ENCODE assay signal across 16 cellular contexts in the genomic region with DNA sequence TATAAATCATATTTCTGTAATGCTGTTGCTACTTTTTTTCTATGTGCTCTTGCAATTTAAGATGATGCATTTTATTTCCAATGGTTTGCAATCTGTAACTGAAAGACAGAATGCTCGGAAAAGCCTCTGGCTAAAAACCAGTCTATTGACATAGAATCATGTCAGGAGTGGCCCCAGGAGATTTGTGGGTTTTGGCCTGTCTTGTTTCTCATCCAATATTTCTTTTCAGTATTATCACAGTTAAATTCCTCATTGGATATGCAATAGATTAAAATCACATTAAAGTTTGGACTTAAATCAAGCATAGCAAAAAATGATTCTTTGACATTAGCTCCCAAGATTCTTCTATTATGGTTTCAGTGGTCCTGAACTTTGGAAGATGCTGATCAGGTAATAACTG. TPM values are rescaled to one million over a fixed set of nuclear protein-coding genes. Genes with fewer than 3 reads are reported as not detected.
DNase-seq lines count a peak whose midpoint lies in the region; ATAC-seq and TF ChIP-seq lines count a peak whose summit lies in the region.
"Had no signal": no experiment of that assay in that cellular context is flagged by ENCODE, and none has a peak within 500 bp of the region (broad histone marks: within the 10 kb centered on the region; RNA-seq: fewer than 3 reads in every experiment).

No MANE protein-coding gene starts in this region.

- H3K36me3 ChIP-seq in HEK293 (ENCODE audit: control insufficient read depth in 2 of 2, insufficient read depth in 1 of 2, low read length in 2 of 2): no peaks in the 10 kb centered on the region
- H3K36me3 ChIP-seq in H7 (replicated peaks; ENCODE audit: control insufficient read depth, insufficient read depth, low read length): no peaks in the 10 kb centered on the region
- H3K36me3 ChIP-seq: gastroesophageal sphincter, upper lobe of left lung had no signal

- H3K27me3 Mint-ChIP-seq in WTC11 (ENCODE audit: low read depth): no peaks in the 10 kb centered on the region
- H3K27me3 Mint-ChIP-seq in stimulated activated memory B cell treated with anti-CD40 and anti-IgM and Interleukin-4, amounts not matched to agents 10 μg/mL and 1 μg/mL and 100 μg/mL, for 72 hours: no peaks in the 10 kb centered on the region

- no peaks in the 10 kb centered on the region for H3K27me3 ChIP-seq in H7 (ENCODE audit: control insufficient read depth, insufficient read depth, low read length)
- H3K27me3 ChIP-seq: gastroesophageal sphincter, upper lobe of left lung had no signal

- peaks cover 88% of the 10 kb centered on the region for H3K4me1 Mint-ChIP-seq in WTC11
- H3K4me1 Mint-ChIP-seq in stimulated activated memory B cell treated with anti-CD40 and anti-IgM and Interleukin-4, amounts not matched to agents 10 μg/mL and 1 μg/mL and 100 μg/mL, for 72 hours: peaks cover 56% of the 10 kb centered on the region

- POLR2A ChIA-PET in HEK293 (lab: Yijun Ruan, JAX): no interaction called here
- POLR2A ChIA-PET in WTC11 (lab: Charles Lee): no interaction called here

- peaks cover 44% of the 10 kb centered on the region for H3K36me3 Mint-ChIP-seq in WTC11
- peaks cover 16% of the 10 kb centered on the region for H3K36me3 Mint-ChIP-seq in stimulated activated memory B cell treated with anti-CD40 and anti-IgM and Interleukin-4, amounts not matched to agents 10 μg/mL and 1 μg/mL and 100 μg/mL, for 72 hours

- no peak overlapping the region for H3K27ac ChIP-seq in HEK293 (ENCODE audit: extremely low read depth, low read depth, low read length)

- no peak for DNase-seq in WTC11 (ENCODE audit: low spot score)
- DNase-seq in fibroblast of the aortic adventitia (ENCODE audit: low read depth): peak; percentile 98
- DNase-seq in H7: no peak
- DNase-seq in NK-92 (lab: John Stamatoyannopoulos, UW; ENCODE audit: unreplicated experiment): no peak
- DNase-seq: dermis blood vessel endothelial cell, DMS79 treated with DMSO at 0.1 percent for 48 hours, immature natural killer cell, NCI-H1436, NCI-H526, upper lobe of left lung had no signal

- H3K4me3 ChIP-seq in HEK293 (ENCODE audit: low read depth, low read length) (no peak overlapping the region), fibroblast of the aortic adventitia (ENCODE audit: low read depth, low read length) (no peak overlapping the region), H7 (ENCODE audit: insufficient read depth, low read depth, low read length) (no peak overlapping the region)
- H3K4me3 ChIP-seq: gastroesophageal sphincter, upper lobe of left lung had no signal

- TF ChIP-seq CTCF in HEK293 (tag by site-specific recombination; IDR thresholded peaks at IDR 0.05) (no peak), WTC11 (IDR thresholded peaks at IDR 0.05) (no peak), fibroblast of the aortic adventitia (IDR thresholded peaks at IDR 0.05; ENCODE audit: insufficient read depth, low read length) (no peak)

- no peaks in the 10 kb centered on the region for H3K9me3 ChIP-seq in HEK293 (ENCODE audit: control insufficient read depth, insufficient read depth, low read depth, low read length)
- H3K9me3 ChIP-seq: gastroesophageal sphincter, upper lobe of left lung had no signal

- H3K4me3 Mint-ChIP-seq in WTC11: no peak overlapping the region
- H3K4me3 Mint-ChIP-seq in stimulated activated memory B cell treated with anti-CD40 and anti-IgM and Interleukin-4, amounts not matched to agents 10 μg/mL and 1 μg/mL and 100 μg/mL, for 72 hours: no peak overlapping the region
- H3K4me3 Mint-ChIP-seq: immature natural killer cell; T-helper 2 cell treated with Interferon-gamma antibody and Interleukin-4, amounts not matched to agents 5 μg/mL and 100 μg/mL, for 36 hours had no signal

- peak overlapping the region; percentile 98 for H3K27ac Mint-ChIP-seq in WTC11
- H3K27ac Mint-ChIP-seq in stimulated activated memory B cell treated with anti-CD40 and anti-IgM and Interleukin-4, amounts not matched to agents 10 μg/mL and 1 μg/mL and 100 μg/mL, for 72 hours: peak overlapping the region; percentile 94
- H3K27ac Mint-ChIP-seq: immature natural killer cell had no signal

- CTCF ChIA-PET in HEK293 (lab: Yijun Ruan, JAX): interaction anchor here (1.2 kb wide), 1 partner anchor 12 kb away, joined by 3 read pairs; no protein-coding TSS in a partner anchor
- CTCF ChIA-PET in WTC11 (lab: Charles Lee): no interaction called here

- no peak for ATAC-seq in WTC11
- ATAC-seq in stimulated activated memory B cell treated with anti-CD40 and anti-IgM and Interleukin-4, amounts not matched to agents 10 μg/mL and 1 μg/mL and 100 μg/mL, for 72 hours: no peak
- no peak for ATAC-seq in HG03139 (IDR thresholded peaks at IDR 0.05; ENCODE audit: unreplicated experiment)
- ATAC-seq: gastroesophageal sphincter had no signal

- H3K4me1 ChIP-seq in HEK293 (ENCODE audit: control insufficient read depth, insufficient read depth, low read length): peaks cover 25% of the 10 kb centered on the region

- H3K9me3 Mint-ChIP-seq in WTC11: peaks cover 6% of the 10 kb centered on the region
- H3K9me3 Mint-ChIP-seq in stimulated activated memory B cell treated with anti-CD40 and anti-IgM and Interleukin-4, amounts not matched to agents 10 μg/mL and 1 μg/mL and 100 μg/mL, for 72 hours: no peaks in the 10 kb centered on the region
- H3K9me3 Mint-ChIP-seq: activated T-cell treated with anti-CD3 and anti-CD28 coated beads, Interleukin-2, amount 50 U/mL, for 72 hours; immature natural killer cell; T-helper 2 cell treated with Interferon-gamma antibody and Interleukin-4, amounts not matched to agents 5 μg/mL and 100 μg/mL, for 36 hours had no signal

TF ChIP-seq in HEK293, 187 proteins besides CTCF, POLR2A, EP300 and RAD21:
- TF ChIP-seq ZNF558 (tag by site-specific recombination; IDR thresholded peaks at IDR 0.05) (no peak), ZNF394 (tag by site-specific recombination; IDR thresholded peaks at IDR 0.05; ENCODE audit: borderline replicate concordance) (no peak), ZNF585B (tag by site-specific recombination; IDR thresholded peaks at IDR 0.05) (no peak), ZBTB44 (tag by site-specific recombination; IDR thresholded peaks at IDR 0.05) (0 out of 2 replicates have a peak, but pooled peaks have one; percentile 35)

TF ChIP-seq in WTC11, 78 proteins besides CTCF, POLR2A, EP300 and RAD21 (continues in another document):
- TF ChIP-seq EMX1 (CRISPR knock-in tag; IDR thresholded peaks at IDR 0.05): no peak
- no peak for TF ChIP-seq HMGA2 (CRISPR knock-in tag; IDR thresholded peaks at IDR 0.05)
- no peak for TF ChIP-seq SMAD3 (CRISPR knock-in tag; IDR thresholded peaks at IDR 0.05; ENCODE audit: borderline replicate concordance)
- no peak for TF ChIP-seq TEAD1 (CRISPR knock-in tag; IDR thresholded peaks at IDR 0.05)
- no peak for TF ChIP-seq ZSCAN18 (CRISPR knock-in tag; IDR thresholded peaks at IDR 0.05)
- no peak for TF ChIP-seq FOXK1 (CRISPR knock-in tag; IDR thresholded peaks at IDR 0.05)
- no peak for TF ChIP-seq MXD4 (CRISPR knock-in tag; IDR thresholded peaks at IDR 0.05; ENCODE audit: borderline replicate concordance)
- no peak for TF ChIP-seq JAZF1 (CRISPR knock-in tag; IDR thresholded peaks at IDR 0.05)
- TF ChIP-seq ZNF425 (CRISPR knock-in tag; conservative IDR thresholded peaks at IDR 0.05): no peak
- TF ChIP-seq NFYB (CRISPR knock-in tag; conservative IDR thresholded peaks at IDR 0.05; ENCODE audit: low read depth): no peak
- no peak for TF ChIP-seq JUN (CRISPR knock-in tag; IDR thresholded peaks at IDR 0.05)
- TF ChIP-seq NFATC4 (CRISPR knock-in tag; IDR thresholded peaks at IDR 0.05): no peak
- TF ChIP-seq GTF2I (CRISPR knock-in tag; conservative IDR thresholded peaks at IDR 0.05): no peak
- TF ChIP-seq SMAD4 (CRISPR knock-in tag; IDR thresholded peaks at IDR 0.05): no peak
- TF ChIP-seq, protein P1, sequence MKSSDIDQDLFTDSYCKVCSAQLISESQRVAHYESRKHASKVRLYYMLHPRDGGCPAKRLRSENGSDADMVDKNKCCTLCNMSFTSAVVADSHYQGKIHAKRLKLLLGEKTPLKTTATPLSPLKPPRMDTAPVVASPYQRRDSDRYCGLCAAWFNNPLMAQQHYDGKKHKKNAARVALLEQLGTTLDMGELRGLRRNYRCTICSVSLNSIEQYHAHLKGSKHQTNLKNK (CRISPR knock-in tag; IDR thresholded peaks at IDR 0.05): no peak

RNA-seq across cellular contexts. Expression of gene SLC38A2, which starts 19.1 kb away (rescaled TPM):
- 295 to 381 TPM (median 309 TPM) in 3 replicates for total RNA-seq in WTC11 (2021)
- total RNA-seq in fibroblast of the aortic adventitia (ENCODE audit: low replicate concordance): 1,199 and 1,239 TPM in 2 replicates
- 166 and 211 TPM in 2 replicates for total RNA-seq in H7 (2014; rRNA removed; shearing (Covaris generic))
